ENCODE assay signal across 8 cellular contexts in the genomic region with DNA sequence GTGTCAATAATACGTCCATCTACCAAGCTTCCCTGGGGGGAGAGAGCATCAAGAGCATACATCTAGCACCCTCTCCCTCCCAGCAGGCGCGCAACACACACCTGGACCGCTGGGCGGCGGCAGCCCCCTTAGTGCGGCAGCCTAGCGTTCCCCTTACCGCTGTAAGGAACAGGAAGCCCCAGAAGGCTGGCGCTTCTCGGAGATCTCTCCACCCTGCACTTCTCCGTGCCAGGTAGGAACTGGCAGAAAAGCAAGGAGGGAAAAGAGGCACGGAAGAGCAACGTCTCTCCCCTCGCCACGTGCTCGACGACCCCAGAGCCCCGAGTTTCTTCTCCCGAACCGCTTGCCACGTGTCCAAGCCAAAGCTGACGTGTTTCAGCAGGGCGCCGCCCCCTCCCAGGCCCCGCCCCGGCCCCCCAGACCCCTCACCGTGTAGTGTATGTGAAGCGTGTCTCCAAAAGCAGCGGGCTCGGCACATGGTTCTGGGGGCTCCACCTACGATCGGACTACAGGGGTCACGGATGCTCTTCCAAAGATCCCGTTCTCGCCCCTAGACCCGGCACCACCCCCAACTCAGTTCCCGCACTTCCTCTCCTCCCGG. TPM values are rescaled to one million over a fixed set of nuclear protein-coding genes. Genes with fewer than 3 reads are reported as not detected.
A peak's percentile ranks its signal among the peaks of the same experiment; 100 is the strongest.
DNase-seq lines count a peak whose midpoint lies in the region; ATAC-seq, FAIRE-seq and TF ChIP-seq lines count a peak whose summit lies in the region.

No MANE protein-coding gene starts in this region.

- ATAC-seq in activated CD8-positive, alpha-beta memory T cell treated with anti-CD3 and anti-CD28 coated beads, Interleukin-2, amount 10 ng/mL, durations not matched to agents 7 days and 5 days, result peak; percentile 74
- peak; percentile 82 for ATAC-seq in omental fat pad (ENCODE audit: low FRiP score)

- peak overlapping the region; percentile 77 to 82 (median 80) for H3K27ac ChIP-seq in esophagus squamous epithelium
- peak overlapping the region in 1 of 3 donors; percentile 73 for H3K27ac ChIP-seq in thyroid gland

- H3K4me3 ChIP-seq in GM12865 (ENCODE audit: low read depth, low read length) (peak overlapping the region; percentile 86), HAP-1 (peak overlapping the region; percentile 79), esophagus squamous epithelium (peak overlapping the region; percentile 78 to 97 (median 86)), thyroid gland (replicated peaks in 1 of 3) (peak overlapping the region; percentile 80 to 97 (median 86))

- CTCF ChIA-PET in activated CD8-positive, alpha-beta memory T cell treated with anti-CD3 and anti-CD28 coated beads, Interleukin-2, amount 10 ng/mL, durations not matched to agents 7 days and 5 days (lab: Charles Lee), result interaction anchor here (0.7 to 7.6 kb wide), 20 partner anchors 10 to 95 kb away, joined by 3 to 93 read pairs (median 4); a partner anchor contains a TSS

- H3K4me1 ChIP-seq in HAP-1 (peaks cover 11% of the 10 kb centered on the region), esophagus squamous epithelium (peaks cover 4 to 20% (median 5%) of the 10 kb centered on the region in 3 donors), thyroid gland (peaks cover 0 to 4% of the 10 kb centered on the region in 2 donors)

- H3K27me3 Mint-ChIP-seq in activated CD8-positive, alpha-beta memory T cell treated with anti-CD3 and anti-CD28 coated beads, Interleukin-2, amount 10 ng/mL, durations not matched to agents 7 days and 5 days, result no peaks in the 10 kb centered on the region

- WGBS in esophagus squamous epithelium, 2 donors, result 4% methylated on average over 5 of the region's 39 CpGs; no CpG with 5 or more reads in 1 of the 2 donors
- 1% methylated on average over 14 to 31 of the region's 39 CpGs for WGBS in thyroid gland, 2 donors

- H3K36me3 ChIP-seq in HAP-1 (replicated peaks), result peaks cover 46% of the 10 kb centered on the region
- H3K36me3 ChIP-seq in esophagus squamous epithelium, result peaks cover 0 to 48% (median 0%) of the 10 kb centered on the region in 3 donors
- H3K36me3 ChIP-seq in thyroid gland, result no peaks in the 10 kb centered on the region

- peak in 1 of 4 donors; percentile 10 for TF ChIP-seq POLR2A in esophagus squamous epithelium (IDR thresholded peaks at IDR 0.05)
- TF ChIP-seq POLR2A in thyroid gland (IDR thresholded peaks at IDR 0.05), result no peak
- no peak for TF ChIP-seq POLR2A in H54 (IDR thresholded peaks at IDR 0.05; ENCODE audit: low read depth, low read length)

- DNase-seq in GM12865 (ENCODE audit: low read depth) (peak; percentile 90), HAP-1 (ENCODE audit: low spot score in 2 of 2) (peak; percentile 49 to 80), NCI-H1105 (lab: John Stamatoyannopoulos, UW) (peak; percentile 16), esophagus squamous epithelium (lab: John Stamatoyannopoulos, UW) (no peak), omental fat pad (ENCODE audit: low spot score) (no peak), thyroid gland (peak; percentile 73 to 75), H54 (ENCODE audit: insufficient read length, low spot score) (no peak)
- peak; percentile 83 for DNase-seq in activated CD8-positive, alpha-beta memory T cell treated with anti-CD3 and anti-CD28 coated beads, Interleukin-2, amount 10 ng/mL, durations not matched to agents 7 days and 5 days

- in situ Hi-C loops in HAP-1 (cut with MboI; ENCODE audit: low sequenced_read_pairs), result no loop called here

- H3K4me1 Mint-ChIP-seq in activated CD8-positive, alpha-beta memory T cell treated with anti-CD3 and anti-CD28 coated beads, Interleukin-2, amount 10 ng/mL, durations not matched to agents 7 days and 5 days, result peaks cover 43% of the 10 kb centered on the region

- TF ChIP-seq CTCF in GM12865 (IDR thresholded peaks at IDR 0.05; ENCODE audit: insufficient read depth, low read depth, low read length, missing control alignments) (peak; percentile 89), esophagus squamous epithelium (IDR thresholded peaks at IDR 0.05) (peak; percentile 51 to 69 (median 64)), omental fat pad (IDR thresholded peaks at IDR 0.05) (no peak), thyroid gland (IDR thresholded peaks at IDR 0.05) (peak; percentile 24 to 86 (median 72))

- no peak for FAIRE-seq in H54 (lab: Jason Lieb, UNC)

- no peaks in the 10 kb centered on the region for H3K9me3 Mint-ChIP-seq in activated CD8-positive, alpha-beta memory T cell treated with anti-CD3 and anti-CD28 coated beads, Interleukin-2, amount 10 ng/mL, durations not matched to agents 7 days and 5 days (ENCODE audit: low read depth)

- H3K9me3 ChIP-seq in HAP-1 (no peaks in the 10 kb centered on the region), esophagus squamous epithelium (no peaks in the 10 kb centered on the region), thyroid gland (no peaks in the 10 kb centered on the region)

- H3K27me3 ChIP-seq in HAP-1 (ENCODE audit: low read depth) (no peaks in the 10 kb centered on the region), esophagus squamous epithelium (no peaks in the 10 kb centered on the region), thyroid gland (no peaks in the 10 kb centered on the region)

- peak overlapping the region; percentile 92 for H3K4me3 Mint-ChIP-seq in activated CD8-positive, alpha-beta memory T cell treated with anti-CD3 and anti-CD28 coated beads, Interleukin-2, amount 10 ng/mL, durations not matched to agents 7 days and 5 days

- intact Hi-C loops in esophagus squamous epithelium (cut with DNase I) (loop anchor here (10.0 kb wide), 1 partner anchor 60 kb away; no protein-coding TSS in a partner anchor), thyroid gland (cut with DNase I) (no loop called here)

- peak overlapping the region; percentile 95 for H3K27ac Mint-ChIP-seq in activated CD8-positive, alpha-beta memory T cell treated with anti-CD3 and anti-CD28 coated beads, Interleukin-2, amount 10 ng/mL, durations not matched to agents 7 days and 5 days

- H3K36me3 Mint-ChIP-seq in activated CD8-positive, alpha-beta memory T cell treated with anti-CD3 and anti-CD28 coated beads, Interleukin-2, amount 10 ng/mL, durations not matched to agents 7 days and 5 days, result peaks cover 19% of the 10 kb centered on the region

RNA-seq across cellular contexts. Expression of a gene that starts 0.6 kb away (rescaled TPM):
- total RNA-seq in activated CD8-positive, alpha-beta memory T cell treated with anti-CD3 and anti-CD28 coated beads, Interleukin-2, amount 10 ng/mL, durations not matched to agents 7 days and 5 days, result 10 to 100 TPM; 78.5 to 88.8 TPM
- 10 to 100 TPM in 3 of 4 donors, 1 to 10 TPM in 1; 9.5 to 28.6 (median 11.8) TPM for total RNA-seq in esophagus squamous epithelium
- 10 to 100 TPM; 14.7 to 32.1 (median 22.5) TPM for total RNA-seq in omental fat pad
- 10 to 100 TPM in 3 of 4 donors, 1 to 10 TPM in 1; 9.0 to 20.1 (median 16.5) TPM for total RNA-seq in thyroid gland

RNA-seq across cellular contexts. Expression of a gene that starts 32.6 kb away (rescaled TPM):
- total RNA-seq in activated CD8-positive, alpha-beta memory T cell treated with anti-CD3 and anti-CD28 coated beads, Interleukin-2, amount 10 ng/mL, durations not matched to agents 7 days and 5 days, result 100 to 1,000 TPM in 1 of 2 experiments, 10 to 100 TPM in 1; 89.4 to 118 TPM
- total RNA-seq in esophagus squamous epithelium, result 10 to 100 TPM; 52.2 to 76.2 (median 61.6) TPM
- total RNA-seq in omental fat pad, result 10 to 100 TPM; 57.1 to 91.5 (median 68.3) TPM
- total RNA-seq in thyroid gland, result 100 to 1,000 TPM in 3 of 4 donors, 10 to 100 TPM in 1; 92.7 to 177 (median 136) TPM

RNA-seq across cellular contexts. Expression of a gene that starts 46.8 kb away (rescaled TPM):
- total RNA-seq in activated CD8-positive, alpha-beta memory T cell treated with anti-CD3 and anti-CD28 coated beads, Interleukin-2, amount 10 ng/mL, durations not matched to agents 7 days and 5 days, result 1 to 10 TPM; 2.0 to 4.4 TPM
- total RNA-seq in esophagus squamous epithelium (1 to 10 TPM in 1 of 4 donors, under 1 TPM in 3; 0.19 to 6.3 (median 0.61) TPM), omental fat pad (1 to 10 TPM in 1 of 4 donors, under 1 TPM in 3; 0.36 to 2.5 (median 0.56) TPM), thyroid gland (1 to 10 TPM in 1 of 4 donors, under 1 TPM in 2, not detected in 1; 0.54 to 1.7 (median 0.59) TPM)

RNA-seq across cellular contexts. Expression of a gene that starts 53.4 kb away (rescaled TPM):
- 1 to 10 TPM in 1 of 2 experiments, under 1 TPM in 1; 0.87 to 1.2 TPM for total RNA-seq in activated CD8-positive, alpha-beta memory T cell treated with anti-CD3 and anti-CD28 coated beads, Interleukin-2, amount 10 ng/mL, durations not matched to agents 7 days and 5 days
- total RNA-seq in esophagus squamous epithelium, result under 1 TPM in 1 of 4 donors, not detected in 3; 0.41 TPM
- under 1 TPM in 1 of 4 donors, not detected in 3; 0.60 TPM for total RNA-seq in omental fat pad
- not detected for total RNA-seq in thyroid gland

RNA-seq across cellular contexts. Expression of a gene that starts 59.0 kb away (rescaled TPM):
- total RNA-seq in activated CD8-positive, alpha-beta memory T cell treated with anti-CD3 and anti-CD28 coated beads, Interleukin-2, amount 10 ng/mL, durations not matched to agents 7 days and 5 days, result 1 to 10 TPM; 2.7 to 4.2 TPM
- total RNA-seq in esophagus squamous epithelium (1 to 10 TPM in 2 of 4 donors, under 1 TPM in 2; 0.57 to 6.1 (median 0.95) TPM), omental fat pad (1 to 10 TPM; 1.3 to 5.8 (median 4.6) TPM), thyroid gland (1 to 10 TPM in 3 of 4 donors, under 1 TPM in 1; 0.68 to 3.0 (median 1.6) TPM)

Comparison
In these comparisons a context has a peak if more than half of its experiments do, and no peak if none do; other contexts are left out.
1. DNase-seq: peak in GM12865 (single experiment), HAP-1 (2 of 2), NCI-H1105 (single experiment), activated CD8-positive, alpha-beta memory T cell treated with anti-CD3 and anti-CD28 coated beads, Interleukin-2, amount 10 ng/mL, durations not matched to agents 7 days and 5 days (single experiment) and thyroid gland (2 of 2); none in esophagus squamous epithelium (single experiment), omental fat pad (single experiment) and H54 (single experiment).
2. CTCF ChIP-seq: peak in GM12865 (single experiment), esophagus squamous epithelium (6 of 6) and thyroid gland (6 of 6); none in omental fat pad (0 of 3).
3. Peak in every context shown above with its lines, with median percentiles within 50 percentile points of each other: H3K4me3 ChIP-seq.